13 cellular contexts compared by ENCODE assay signal in the genomic region with DNA sequence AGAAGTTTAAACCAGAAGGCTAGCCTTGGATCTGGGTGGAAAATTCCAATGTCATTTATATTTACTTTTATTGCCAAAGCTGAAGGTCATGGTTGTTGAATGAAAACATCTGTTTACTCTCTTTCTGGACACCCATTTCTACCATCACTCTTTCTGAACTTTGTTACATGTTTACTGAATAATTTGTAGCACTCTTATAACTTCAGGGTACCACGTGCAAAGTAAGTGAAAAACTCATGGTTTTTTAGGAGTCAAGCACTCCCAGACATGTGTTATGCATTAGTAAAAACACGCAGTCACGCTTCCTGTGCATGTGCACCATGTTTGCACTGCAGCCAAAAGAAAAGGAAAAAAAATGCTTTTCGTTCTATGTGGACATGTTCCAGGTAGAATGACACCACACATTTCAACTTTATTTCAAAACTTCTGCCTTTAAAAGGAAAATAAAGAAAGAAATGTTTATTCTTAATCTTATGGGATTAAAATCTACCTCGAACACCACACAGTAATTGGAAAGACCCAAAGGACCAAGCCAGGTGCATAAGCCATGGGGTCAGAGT. TPM values are rescaled to one million over a fixed set of nuclear protein-coding genes. Genes with fewer than 3 reads are reported as not detected.
DNase-seq lines count a peak whose midpoint lies in the region; ATAC-seq, FAIRE-seq and TF ChIP-seq lines count a peak whose summit lies in the region.
"Had no signal": no experiment of that assay in that cellular context is flagged by ENCODE, and none has a peak within 500 bp of the region (broad histone marks: within the 10 kb centered on the region; RNA-seq: fewer than 3 reads in every experiment).

No MANE protein-coding gene starts in this region.

- peaks cover 22% of the 10 kb centered on the region for H3K9me3 Mint-ChIP-seq in osteocyte (ENCODE audit: unreplicated experiment)

- peak overlapping the region; percentile 92 for H3K27ac Mint-ChIP-seq in osteocyte (ENCODE audit: unreplicated experiment)

- no peak for TF ChIP-seq POLR2A in GM12892 (IDR thresholded peaks at IDR 0.05; ENCODE audit: low read depth, low read length)

- DNase-seq in Right ventricle myocardium inferior (ENCODE audit: missing footprints) (no peak), cardiac septum (ENCODE audit: low spot score) (no peak), fibroblast of villous mesenchyme (ENCODE audit: low read depth) (peak; percentile 94), osteocyte (ENCODE audit: extremely low spot score, unreplicated experiment) (no peak), GM12892 (ENCODE audit: insufficient read length) (no peak), NCI-H446 treated with DMSO at 0.1 percent for 48 hours (lab: John Stamatoyannopoulos, UW) (no peak), nucleus accumbens (lab: John Stamatoyannopoulos, UW) (no peak)
- DNase-seq: DMS79, KG1 had no signal

- TF ChIP-seq CTCF in fibroblast of villous mesenchyme (IDR thresholded peaks at IDR 0.05; ENCODE audit: insufficient read depth, low read depth, low read length): no peak
- no peak for TF ChIP-seq CTCF in osteocyte (IDR thresholded peaks at IDR 0.05)

- H3K36me3 Mint-ChIP-seq in osteocyte (ENCODE audit: unreplicated experiment): no peaks in the 10 kb centered on the region

- H3K27me3 Mint-ChIP-seq in osteocyte (ENCODE audit: unreplicated experiment): no peaks in the 10 kb centered on the region

- H3K4me1 Mint-ChIP-seq in osteocyte (ENCODE audit: unreplicated experiment): peaks cover 36% of the 10 kb centered on the region

- H3K4me3 ChIP-seq in fibroblast of villous mesenchyme (ENCODE audit: low read depth, low read length): no peak overlapping the region
- H3K4me3 ChIP-seq: lung, smooth muscle cell had no signal

- no peak for FAIRE-seq in GM12892 (lab: Jason Lieb, UNC)

- no peak overlapping the region for H3K4me3 Mint-ChIP-seq in osteocyte (ENCODE audit: unreplicated experiment)

- intact Hi-C loops in Right ventricle myocardium inferior (cut with DNase I): loop anchor here (5.0 kb wide), 1 partner anchor 57 kb away; no protein-coding TSS in a partner anchor
- intact Hi-C loops in cardiac septum (cut with DNase I): loop anchor here (5.0 kb wide), 1 partner anchor 182 kb away; no protein-coding TSS in a partner anchor

- ATAC-seq in Right ventricle myocardium inferior (peak; percentile 95), GM18858 (IDR thresholded peaks at IDR 0.05; ENCODE audit: unreplicated experiment) (no peak)

RNA-seq across cellular contexts. Expression of a gene that starts 31.4 kb away (rescaled TPM):
- total RNA-seq in Right ventricle myocardium inferior (7.5 TPM), cardiac septum (4.0 TPM), fibroblast of villous mesenchyme (1.3 TPM in 1 of 2 replicates, not detected in the other), osteocyte (not detected in 2 replicates)
- not detected for polyA plus RNA-seq in GM12892 (2012; ENCODE audit: missing spikeins)
- total RNA-seq: SK-MEL-5, smooth muscle cell had no signal
- polyA plus RNA-seq: smooth muscle cell had no signal

RNA-seq across cellular contexts. Expression of a gene that starts 51.2 kb away (rescaled TPM):
- total RNA-seq in Right ventricle myocardium inferior (not detected), cardiac septum (not detected), fibroblast of villous mesenchyme (not detected in 2 replicates), osteocyte (not detected in 2 replicates)
- polyA plus RNA-seq in GM12892 (2012; ENCODE audit: missing spikeins): not detected
- total RNA-seq: SK-MEL-5, smooth muscle cell had no signal
- polyA plus RNA-seq: smooth muscle cell had no signal
